ENCODE assay signal across 26 cellular contexts in genomic region chr1:227032396-227032795, GRCh38.
DNase-seq lines count a peak whose midpoint lies in the region; ATAC-seq, FAIRE-seq and TF ChIP-seq lines count a peak whose summit lies in the region.
"Had no signal": no experiment of that assay in that cellular context is flagged by ENCODE, and none has a peak within 500 bp of the region (broad histone marks: within the 10 kb centered on the region; RNA-seq: fewer than 3 reads in every experiment).

No MANE protein-coding gene starts in this region.

- H2AFZ ChIP-seq in H9 (ENCODE audit: low read length), result no peak overlapping the region
- H2AFZ ChIP-seq in GM12878 (ENCODE audit: control insufficient read depth, low read depth, low read length), result no peak overlapping the region

- no peaks in the 10 kb centered on the region for H3K27me3 Mint-ChIP-seq in H9 (ENCODE audit: low read depth)

- no peak overlapping the region for H4K91ac ChIP-seq in H9 (ENCODE audit: insufficient read length, low read depth, low read length)

- SMC1A ChIA-PET in GM12878 (lab: Charles Lee; ENCODE audit: uncharacterized antibody, unreplicated experiment), result interaction anchor here (0.7 kb wide), 1 partner anchor 9 kb away, joined by 3 read pairs; no protein-coding TSS in a partner anchor

- TF ChIP-seq CTCF in H9 (conservative IDR thresholded peaks at IDR 0.05), result no peak
- TF ChIP-seq CTCF in GM12878 (IDR thresholded peaks at IDR 0.05 in 2 of 3, conservative IDR thresholded peaks at IDR 0.05 in 1 of 3; ENCODE audit: control insufficient read depth in 2 of 3, extremely low read depth in 1 of 3, insufficient read depth in 1 of 3, low read depth in 3 of 3, low read length in 3 of 3), result no peak
- no peak for TF ChIP-seq CTCF in lower leg skin (IDR thresholded peaks at IDR 0.05)

- H3K36me3 ChIP-seq in GM12878 (ENCODE audit: control insufficient read depth in 2 of 2, insufficient read depth in 2 of 2, low read length in 1 of 2), result no peaks in the 10 kb centered on the region
- H3K36me3 ChIP-seq in iPS-20b (ENCODE audit: insufficient read depth, low read depth, low read length), result peaks cover 38% of the 10 kb centered on the region

- no peak overlapping the region for H3K4me3 Mint-ChIP-seq in H9
- H3K4me3 Mint-ChIP-seq: CD4-positive, alpha-beta memory T cell; IgD-negative memory B cell had no signal

- H3K79me2 ChIP-seq in H9 (ENCODE audit: insufficient read depth, low read length) (no peaks in the 10 kb centered on the region), GM12878 (ENCODE audit: control insufficient read depth, insufficient read depth, low read length) (no peaks in the 10 kb centered on the region)

- no peak overlapping the region for H2BK20ac ChIP-seq in H9 (ENCODE audit: low read depth, low read length, poor library complexity, severe bottlenecking)

- H3K27ac ChIP-seq in H9 (ENCODE audit: insufficient read length, low read depth, low read length) (no peak overlapping the region), GM12878 (ENCODE audit: control insufficient read depth, insufficient read depth) (no peak overlapping the region), iPS-20b (ENCODE audit: low read length) (peak overlapping the region; percentile 5)
- H3K27ac ChIP-seq: A549; BLaER1 treated with 17β-estradiol and CSF1 and Interleukin-3, amounts not matched to agents 10 nM and 100 nM; KMS-11 had no signal

- no peaks in the 10 kb centered on the region for H3K23me2 ChIP-seq in H9 (ENCODE audit: insufficient read length, low read depth, low read length, poor library complexity, severe bottlenecking)

- in situ Hi-C loops in GM12878 (cut with MboI), result no loop called here

- no peak overlapping the region for H4K5ac ChIP-seq in H9 (ENCODE audit: insufficient read length, low read depth, low read length)

- no CpG with 5 or more reads among the region's 3 CpGs for WGBS in H9 (ENCODE audit: extremely low coverage, insufficient read length, low lambda C conversion rate)
- WGBS in GM12878 (ENCODE audit: insufficient coverage, insufficient replicate concordance, low lambda C conversion rate, missing lambda C conversion rate), result 53% methylated on average over 3 of the region's 3 CpGs
- WGBS in lower leg skin, 2 donors, result 85% methylated on average over 3 of the region's 3 CpGs

- TF ChIP-seq RAD21 in GM12878 (IDR thresholded peaks at IDR 0.05; ENCODE audit: insufficient read depth, low read depth, low read length), result no peak

- H3K4me1 ChIP-seq in H9 (ENCODE audit: insufficient read depth, low read length) (no peaks in the 10 kb centered on the region), GM12878 (ENCODE audit: control insufficient read depth, insufficient read depth, low read length) (no peaks in the 10 kb centered on the region), iPS-20b (ENCODE audit: insufficient read depth, low read length) (peaks cover 2% of the 10 kb centered on the region; the same call in 1 of the 2 replicates)
- H3K4me1 ChIP-seq: A549 had no signal

- peak; percentile 28 for DNase-seq in H9
- no peak for DNase-seq in GM12878 (ENCODE audit: low read depth, low spot score)
- no peak for DNase-seq in NCI-H1417 treated with DMSO at 0.1 percent for 48 hours (lab: John Stamatoyannopoulos, UW)
- DNase-seq in lower leg skin (ENCODE audit: low spot score in 2 of 2), result no peak
- DNase-seq in NCI-H69 (lab: John Stamatoyannopoulos, UW), result no peak
- DNase-seq in T-helper 2 cell, result no peak
- DNase-seq: AML-193; CD4-positive, alpha-beta memory T cell; COR-L47; DMS53; HCEC 1CT; MM.1S; NCI-H1694; NCI-H2029 treated with DMSO at 0.1 percent for 48 hours; NCI-H2227 treated with DMSO at 0.1 percent for 48 hours; NCI-H526 treated with DMSO at 0.1 percent for 48 hours; PC-3; SK-N-SH; SW 1271 had no signal

- intact Hi-C loops in GM12878 (cut with micrococcal nuclease; ENCODE audit: unreplicated experiment), result loop anchor here (5.0 kb wide), 1 partner anchor 115 kb away; no protein-coding TSS in a partner anchor
- intact Hi-C loops in lower leg skin (cut with DNase I; ENCODE audit: low total_unique reads), result no loop called here

- H3K27me3 ChIP-seq in H9 (ENCODE audit: insufficient read depth, low read length) (no peaks in the 10 kb centered on the region), GM12878 (replicated peaks in 1 of 2; ENCODE audit: control insufficient read depth in 2 of 2, insufficient read depth in 2 of 2, low read length in 1 of 2) (no peaks in the 10 kb centered on the region), iPS-20b (ENCODE audit: insufficient read depth, low read length) (no peaks in the 10 kb centered on the region)
- H3K27me3 ChIP-seq: BLaER1 treated with 17β-estradiol and CSF1 and Interleukin-3, amounts not matched to agents 10 nM and 100 nM had no signal

- no peak overlapping the region for H4K8ac ChIP-seq in H9 (replicated peaks; ENCODE audit: insufficient read length, low read depth, low read length)

- no peak overlapping the region for H3K9ac ChIP-seq in H9 (ENCODE audit: extremely low read depth, insufficient read length, low read length)
- H3K9ac ChIP-seq in GM12878 (ENCODE audit: control insufficient read depth, insufficient read depth, low read length), result no peak overlapping the region
- H3K9ac ChIP-seq in iPS-20b (ENCODE audit: low read depth, low read length), result no peak overlapping the region
- H3K9ac ChIP-seq: BLaER1 treated with 17β-estradiol and CSF1 and Interleukin-3, amounts not matched to agents 10 nM and 100 nM; KMS-11; SK-N-SH had no signal

- no peak overlapping the region for H3K4me3 ChIP-seq in GM12878
- no peak overlapping the region for H3K4me3 ChIP-seq in iPS-20b (ENCODE audit: low read length)
- H3K4me3 ChIP-seq in lower leg skin (ENCODE audit: low read depth, poor library complexity, severe bottlenecking), result no peak overlapping the region
- H3K4me3 ChIP-seq: A549; BLaER1 treated with 17β-estradiol and CSF1 and Interleukin-3, amounts not matched to agents 10 nM and 100 nM had no signal

- FAIRE-seq in GM12878 (lab: Jason Lieb, UNC), result peak; percentile 13
- FAIRE-seq: A549, G401.6, GM12891 had no signal

- ATAC-seq in GM12878, result no peak
- ATAC-seq: A549, PC-3 had no signal

- H2BK120ac ChIP-seq in H9 (ENCODE audit: low read depth, low read length, poor library complexity, severe bottlenecking), result no peak overlapping the region

- no peak overlapping the region for H3K4me2 ChIP-seq in H9 (ENCODE audit: insufficient read depth, insufficient read length, low read length)
- H3K4me2 ChIP-seq in GM12878 (ENCODE audit: control insufficient read depth, insufficient read depth), result no peak overlapping the region
- H3K4me2 ChIP-seq: A549; BLaER1 treated with 17β-estradiol and CSF1 and Interleukin-3, amounts not matched to agents 10 nM and 100 nM; KMS-11; SK-N-SH had no signal

- H2BK12ac ChIP-seq in H9 (ENCODE audit: insufficient read length, low read depth, low read length), result no peak overlapping the region

- POLR2A ChIA-PET in GM12878 (lab: Charles Lee), result no interaction called here

- peaks cover 7 to 28% (median 26%) of the 10 kb centered on the region in 3 experiments; a peak in 5 of 7 replicates for H3K36me3 Mint-ChIP-seq in H9 (ENCODE audit: insufficient read depth in 1 of 3, low read depth in 3 of 3)
- H3K36me3 Mint-ChIP-seq: CD4-positive, alpha-beta memory T cell had no signal

- peak overlapping the region in 2 of 3 experiments; percentile 26 to 76; a peak in 3 of 7 replicates for H3K27ac Mint-ChIP-seq in H9
- H3K27ac Mint-ChIP-seq: CD4-positive, alpha-beta memory T cell; IgD-negative memory B cell had no signal

- H3K14ac ChIP-seq in H9 (ENCODE audit: insufficient read depth, low read length), result no peak overlapping the region

- no peak overlapping the region for H3K4ac ChIP-seq in H9 (ENCODE audit: low read depth, low read length)

- no peak overlapping the region for H2BK5ac ChIP-seq in H9 (ENCODE audit: insufficient read length, low read length)

- no peaks in the 10 kb centered on the region for H3K79me1 ChIP-seq in H9 (ENCODE audit: insufficient read depth, low read depth, low read length, poor library complexity, severe bottlenecking)

- H3K4me1 Mint-ChIP-seq in H9, result peaks cover 6 to 7% of the 10 kb centered on the region in 2 experiments

- H2AK5ac ChIP-seq in H9 (ENCODE audit: insufficient read length, low read length), result no peak overlapping the region

- H3T11ph ChIP-seq in H9 (ENCODE audit: low read length), result no peak overlapping the region

- H3K9me3 Mint-ChIP-seq in H9, result no peaks in the 10 kb centered on the region
- H3K9me3 Mint-ChIP-seq: CD4-positive, alpha-beta memory T cell; IgD-negative memory B cell had no signal

- TF ChIP-seq POLR2A in GM12878 (IDR thresholded peaks at IDR 0.05; ENCODE audit: low read depth, low read length) (no peak), lower leg skin (IDR thresholded peaks at IDR 0.05) (no peak)

- H3K9me3 ChIP-seq in H9 (ENCODE audit: control insufficient read depth, low read depth, low read length) (no peaks in the 10 kb centered on the region), GM12878 (replicated peaks; ENCODE audit: control insufficient read depth, insufficient read depth, low read length) (no peaks in the 10 kb centered on the region), iPS-20b (ENCODE audit: insufficient read depth, low read depth, low read length) (no peaks in the 10 kb centered on the region)
- H3K9me3 ChIP-seq: A549, SK-N-SH had no signal

- RAD21 ChIA-PET in GM12878 (lab: Charles Lee; ENCODE audit: unreplicated experiment), result no interaction called here

- H2BK15ac ChIP-seq in H9 (ENCODE audit: low read depth, low read length), result no peak overlapping the region

- H3K56ac ChIP-seq in H9 (ENCODE audit: insufficient read length, low read depth, low read length), result no peak overlapping the region

- CTCF ChIA-PET in GM12878 (lab: Yijun Ruan, JAX), result no interaction called here

- no peak overlapping the region for H3K18ac ChIP-seq in H9 (ENCODE audit: insufficient read length, low read depth, low read length)

- no peak overlapping the region for H3K23ac ChIP-seq in H9 (ENCODE audit: insufficient read length, low read depth, low read length)

- H4K20me1 ChIP-seq in H9 (ENCODE audit: control insufficient read depth, insufficient read depth, insufficient read length), result no peaks in the 10 kb centered on the region
- H4K20me1 ChIP-seq in GM12878 (ENCODE audit: control insufficient read depth, insufficient read depth), result no peaks in the 10 kb centered on the region
- H4K20me1 ChIP-seq: BLaER1 treated with 17β-estradiol and CSF1 and Interleukin-3, amounts not matched to agents 10 nM and 100 nM had no signal

- TF ChIP-seq EP300 in GM12878 (IDR thresholded peaks at IDR 0.05; ENCODE audit: borderline replicate concordance in 1 of 2, control insufficient read depth in 1 of 2, low read depth in 2 of 2, low read length in 2 of 2), result no peak

- no TSS peak for BruUV-seq in GM12878 (replicated peaks; lab: Mats Ljungman, UMichigan)

TF ChIP-seq in GM12878, 131 proteins besides CTCF, POLR2A, EP300 and RAD21 (continues in another document):
- no peak for TF ChIP-seq YBX1 (IDR thresholded peaks at IDR 0.05)
- TF ChIP-seq IKZF1 (conservative IDR thresholded peaks at IDR 0.05), result no peak
- TF ChIP-seq CHD1 (IDR thresholded peaks at IDR 0.05; ENCODE audit: low read depth, low read length), result no peak
- TF ChIP-seq PAX5 (IDR thresholded peaks at IDR 0.05; ENCODE audit: borderline replicate concordance, low read depth, low read length), result no peak
- TF ChIP-seq EED (IDR thresholded peaks at IDR 0.05; ENCODE audit: low read depth), result no peak
- no peak for TF ChIP-seq CREM (IDR thresholded peaks at IDR 0.05; ENCODE audit: low read depth)
- no peak for TF ChIP-seq HDGF (IDR thresholded peaks at IDR 0.05)
- no peak for TF ChIP-seq GABPA (IDR thresholded peaks at IDR 0.05; ENCODE audit: low read depth)
